In genomic region chr15:84600331-84600686, GRCh38 we compare ENCODE assay signal across 1 cellular context.
TF ChIP-seq lines count a peak whose summit lies in the region.

No MANE protein-coding gene starts in this region.

TF ChIP-seq in HEK293, 187 proteins besides CTCF, POLR2A, EP300 and RAD21 (continued from another document and continues in another):
- TF ChIP-seq ZNF518A (tag by site-specific recombination; conservative IDR thresholded peaks at IDR 0.05; ENCODE audit: low read depth) = peak; percentile 27; the same call in 1 of the 2 replicates
- TF ChIP-seq KLF7 (tag by site-specific recombination; IDR thresholded peaks at IDR 0.05; ENCODE audit: borderline replicate concordance) = peak; percentile 47; the same call in 1 of the 2 replicates
- TF ChIP-seq ZBTB20 (tag by site-specific recombination; IDR thresholded peaks at IDR 0.05) = no peak
- TF ChIP-seq ZSCAN30 (tag by site-specific recombination; IDR thresholded peaks at IDR 0.05) = 0 out of 2 replicates have a peak, but pooled peaks have one; percentile 35
- no peak for TF ChIP-seq ZNF768 (tag by site-specific recombination; IDR thresholded peaks at IDR 0.05)
- TF ChIP-seq ZNF24 (tag by site-specific recombination; IDR thresholded peaks at IDR 0.05) = no peak
- TF ChIP-seq KLF17 (tag by site-specific recombination; IDR thresholded peaks at IDR 0.05) = no peak
- TF ChIP-seq OSR2 (tag by site-specific recombination; IDR thresholded peaks at IDR 0.05) = no peak
- no peak for TF ChIP-seq ZNF670 (tag by site-specific recombination; IDR thresholded peaks at IDR 0.05; ENCODE audit: low read depth)
- no peak for TF ChIP-seq ZNF600 (tag by site-specific recombination; IDR thresholded peaks at IDR 0.05)
- no peak for TF ChIP-seq ZSCAN18 (tag by site-specific recombination; IDR thresholded peaks at IDR 0.05)
- no peak for TF ChIP-seq ZNF626 (tag by site-specific recombination; IDR thresholded peaks at IDR 0.05)
- TF ChIP-seq PBX3 (CRISPR knock-in tag; IDR thresholded peaks at IDR 0.05) = no peak
- no peak for TF ChIP-seq MYNN (tag by site-specific recombination; IDR thresholded peaks at IDR 0.05; ENCODE audit: borderline replicate concordance)
- no peak for TF ChIP-seq ZNF223 (tag by site-specific recombination; IDR thresholded peaks at IDR 0.05)
- no peak for TF ChIP-seq ZNF184 (tag by site-specific recombination; IDR thresholded peaks at IDR 0.05)
- no peak for TF ChIP-seq ZSCAN4 (tag by site-specific recombination; IDR thresholded peaks at IDR 0.05)
- TF ChIP-seq ZNF350 (tag by site-specific recombination; IDR thresholded peaks at IDR 0.05) = no peak
- no peak for TF ChIP-seq ZNF585B (tag by site-specific recombination; IDR thresholded peaks at IDR 0.05)
- no peak for TF ChIP-seq ZNF354C (tag by site-specific recombination; IDR thresholded peaks at IDR 0.05; ENCODE audit: borderline replicate concordance, low read depth)
- TF ChIP-seq ZFP3 (tag by site-specific recombination; IDR thresholded peaks at IDR 0.05; ENCODE audit: low read depth) = no peak
- TF ChIP-seq ZNF16 (tag by site-specific recombination; IDR thresholded peaks at IDR 0.05; ENCODE audit: low read depth) = no peak
- no peak for TF ChIP-seq ZNF596 (tag by site-specific recombination; IDR thresholded peaks at IDR 0.05)
- TF ChIP-seq ZNF747 (tag by site-specific recombination; IDR thresholded peaks at IDR 0.05) = no peak
- no peak for TF ChIP-seq ZNF175 (tag by site-specific recombination; IDR thresholded peaks at IDR 0.05)
- no peak for TF ChIP-seq ZNF26 (tag by site-specific recombination; IDR thresholded peaks at IDR 0.05)
- TF ChIP-seq SETDB1 (IDR thresholded peaks at IDR 0.05; ENCODE audit: insufficient read length, low read length) = peak; percentile 20
- TF ChIP-seq ZNF324 (tag by site-specific recombination; IDR thresholded peaks at IDR 0.05) = peak; percentile 66; the same call in 1 of the 2 replicates
- peak; percentile 72 for TF ChIP-seq SP3 (tag by site-specific recombination; IDR thresholded peaks at IDR 0.05)
- TF ChIP-seq REPIN1 (tag by site-specific recombination; IDR thresholded peaks at IDR 0.05; ENCODE audit: low read depth) = no peak
- peak; percentile 39; the same call in 1 of the 2 replicates for TF ChIP-seq ZNF610 (tag by site-specific recombination; IDR thresholded peaks at IDR 0.05; ENCODE audit: borderline replicate concordance)
- TF ChIP-seq SCRT1 (tag by site-specific recombination; IDR thresholded peaks at IDR 0.05; ENCODE audit: borderline replicate concordance) = no peak
- TF ChIP-seq GFI1B (tag by site-specific recombination; IDR thresholded peaks at IDR 0.05) = no peak
- TF ChIP-seq ZNF248 (tag by site-specific recombination; IDR thresholded peaks at IDR 0.05) = no peak
- no peak for TF ChIP-seq ZBTB49 (tag by site-specific recombination; IDR thresholded peaks at IDR 0.05; ENCODE audit: low read depth)
- TF ChIP-seq ZNF664 (tag by site-specific recombination; IDR thresholded peaks at IDR 0.05) = no peak
- no peak for TF ChIP-seq ZNF776 (tag by site-specific recombination; IDR thresholded peaks at IDR 0.05; ENCODE audit: borderline replicate concordance)
- no peak for TF ChIP-seq BCL11B (tag by site-specific recombination; IDR thresholded peaks at IDR 0.05; ENCODE audit: low read depth)
- no peak for TF ChIP-seq ZNF266 (tag by site-specific recombination; IDR thresholded peaks at IDR 0.05; ENCODE audit: low read depth)
- 0 out of 2 replicates have a peak, but pooled peaks have one; percentile 15 for TF ChIP-seq ZNF133 (tag by site-specific recombination; IDR thresholded peaks at IDR 0.05)
- no peak for TF ChIP-seq ZSCAN5A (tag by site-specific recombination; IDR thresholded peaks at IDR 0.05)
- TF ChIP-seq SALL2 (tag by site-specific recombination; IDR thresholded peaks at IDR 0.05; ENCODE audit: borderline replicate concordance) = no peak
- no peak for TF ChIP-seq ZNF341 (tag by site-specific recombination; IDR thresholded peaks at IDR 0.05; ENCODE audit: low read depth)
- peak; percentile 5 for TF ChIP-seq SP2 (tag by site-specific recombination; IDR thresholded peaks at IDR 0.05)
- peak; percentile 90 for TF ChIP-seq KLF9 (tag by site-specific recombination; IDR thresholded peaks at IDR 0.05; ENCODE audit: low read depth)
- TF ChIP-seq ZBTB48 (tag by site-specific recombination; IDR thresholded peaks at IDR 0.05) = peak; percentile 91
- TF ChIP-seq ZFP69B (tag by site-specific recombination; IDR thresholded peaks at IDR 0.05) = peak; percentile 66; the same call in 1 of the 2 replicates
- TF ChIP-seq ZNF280D (tag by site-specific recombination; IDR thresholded peaks at IDR 0.05) = no peak
